ENCODE assay signal across 10 cellular contexts in genomic region chr9:98380065-98380681, GRCh38.
DNase-seq lines count a peak whose midpoint lies in the region; FAIRE-seq and TF ChIP-seq lines count a peak whose summit lies in the region.
"Had no signal": no experiment of that assay in that cellular context is flagged by ENCODE, and none has a peak within 500 bp of the region (broad histone marks: within the 10 kb centered on the region; RNA-seq: fewer than 3 reads in every experiment).

No MANE protein-coding gene starts in this region.

- H2BK120ac ChIP-seq in neuronal stem cell (ENCODE audit: low read depth, low read length): no peak overlapping the region

- DNase-seq in GM12891 (ENCODE audit: insufficient read length, low spot score) (peak; percentile 32), HK-2 (ENCODE audit: unreplicated experiment) (peak; percentile 67), bronchial epithelial cell (ENCODE audit: low read depth) (peak; percentile 15), neuronal stem cell (ENCODE audit: low spot score) (no peak), anterior cingulate cortex (lab: John Stamatoyannopoulos, UW) (no peak), DMS53 treated with DMSO at 0.1 percent for 48 hours (lab: John Stamatoyannopoulos, UW; ENCODE audit: unreplicated experiment) (no peak)
- DNase-seq in activated T-cell treated with anti-CD3 and anti-CD28 coated beads, Interleukin-2, amount 50 U/mL, for 48 hours: no peak
- no peak for DNase-seq in NK-92 treated with Interleukin-12 subunit alpha and Interleukin-12 subunit beta, amount 100 ng/mL, for 24 hours (lab: John Stamatoyannopoulos, UW)

- no peaks in the 10 kb centered on the region for H3K79me1 ChIP-seq in neuronal stem cell (ENCODE audit: low read depth, low read length)

- no peak for TF ChIP-seq POLR2A in GM12891 (IDR thresholded peaks at IDR 0.05; ENCODE audit: low read depth, low read length)

- H3K27me3 ChIP-seq in bronchial epithelial cell (ENCODE audit: control insufficient read depth, insufficient read depth, low read length): no peaks in the 10 kb centered on the region
- no peaks in the 10 kb centered on the region for H3K27me3 ChIP-seq in neuronal stem cell (ENCODE audit: control insufficient read depth in 3 of 3, insufficient read depth in 3 of 3, low read depth in 1 of 3, low read length in 3 of 3)
- H3K27me3 ChIP-seq: neutrophil had no signal

- no peak overlapping the region for H2BK5ac ChIP-seq in neuronal stem cell (ENCODE audit: low read length)

- H2AFZ ChIP-seq in neuronal stem cell (ENCODE audit: low read length): peak overlapping the region; percentile 86

- no peak overlapping the region for H3K14ac ChIP-seq in neuronal stem cell (ENCODE audit: low read length)

- H3K4ac ChIP-seq in neuronal stem cell (ENCODE audit: low read length): no peak overlapping the region

- no CpG with 5 or more reads among the region's 19 CpGs for WGBS in neuronal stem cell (ENCODE audit: extremely low coverage in 2 of 2, insufficient read length in 2 of 2, insufficient replicate concordance in 1 of 2), 2 donors

- no peak overlapping the region for H3K27ac ChIP-seq in neuronal stem cell (replicated peaks; ENCODE audit: low read length)
- H3K27ac ChIP-seq: neutrophil, thoracic aorta had no signal

- H3K4me3 ChIP-seq in bronchial epithelial cell (ENCODE audit: low read depth, low read length) (no peak overlapping the region), neuronal stem cell (ENCODE audit: low read length in 2 of 2) (peak overlapping the region in 1 of 2 donors; percentile 56)
- H3K4me3 ChIP-seq: thoracic aorta had no signal

- no peak overlapping the region for H4K91ac ChIP-seq in neuronal stem cell (ENCODE audit: low read depth, low read length, poor library complexity)

- H2BK15ac ChIP-seq in neuronal stem cell (ENCODE audit: low read length): no peak overlapping the region

- peaks cover 7 to 10% of the 10 kb centered on the region in 2 donors for H3K4me1 ChIP-seq in neuronal stem cell (ENCODE audit: control insufficient read depth in 2 of 2, insufficient read depth in 1 of 2, low read depth in 1 of 2, low read length in 2 of 2)

- H3K18ac ChIP-seq in neuronal stem cell (ENCODE audit: low read length): peak overlapping the region; percentile 44

- FAIRE-seq in GM12891 (lab: Jason Lieb, UNC): peak; percentile 87
- no peak for FAIRE-seq in bronchial epithelial cell (lab: Jason Lieb, UNC)

- H3K9ac ChIP-seq in neuronal stem cell (ENCODE audit: low read depth, low read length, poor library complexity): no peak overlapping the region

- no peaks in the 10 kb centered on the region for H3K9me3 ChIP-seq in neuronal stem cell (replicated peaks in 1 of 2; ENCODE audit: control insufficient read depth in 2 of 2, insufficient read depth in 1 of 2, low read depth in 1 of 2, low read length in 2 of 2)
- H3K9me3 ChIP-seq: neutrophil, thoracic aorta had no signal

- no peak overlapping the region for H4K8ac ChIP-seq in neuronal stem cell (ENCODE audit: low read depth, low read length)

- no peak for TF ChIP-seq CTCF in bronchial epithelial cell (IDR thresholded peaks at IDR 0.05; ENCODE audit: insufficient read depth, low read length, severe bottlenecking)

- H3K36me3 ChIP-seq in bronchial epithelial cell (ENCODE audit: control insufficient read depth, insufficient read depth, low read length) (no peaks in the 10 kb centered on the region), neuronal stem cell (replicated peaks in 1 of 2; ENCODE audit: control insufficient read depth in 2 of 2, insufficient read depth in 2 of 2, low read length in 2 of 2) (no peaks in the 10 kb centered on the region)
- H3K36me3 ChIP-seq: neutrophil, thoracic aorta had no signal

- no peak overlapping the region for H2BK12ac ChIP-seq in neuronal stem cell (ENCODE audit: low read length)

- H3K23ac ChIP-seq in neuronal stem cell (ENCODE audit: low read depth, low read length, poor library complexity): peak overlapping the region; percentile 68

- H3K4me2 ChIP-seq in neuronal stem cell (ENCODE audit: insufficient read depth, low read length, poor library complexity, severe bottlenecking): no peak overlapping the region

- H2AK5ac ChIP-seq in neuronal stem cell (ENCODE audit: low read depth, low read length): no peak overlapping the region

TF ChIP-seq in GM12891, 5 proteins besides CTCF, POLR2A, EP300 and RAD21:
- 0 out of 2 replicates have a peak, but pooled peaks have one; percentile 19 for TF ChIP-seq TAF1 (IDR thresholded peaks at IDR 0.05; ENCODE audit: low read depth, low read length)
- TF ChIP-seq POLR2AphosphoS5 (IDR thresholded peaks at IDR 0.05; ENCODE audit: low read depth, low read length): no peak
- 0 out of 2 replicates have a peak, but pooled peaks have one; percentile 24 for TF ChIP-seq SPI1 (IDR thresholded peaks at IDR 0.05; ENCODE audit: low read depth, low read length)
- TF ChIP-seq PAX5 (IDR thresholded peaks at IDR 0.05; ENCODE audit: insufficient read depth, low read length, severe bottlenecking): no peak
- TF ChIP-seq POU2F2 (IDR thresholded peaks at IDR 0.05; ENCODE audit: low read depth, low read length): no peak
TF ChIP-seq in GM12891: peak in this region for 2.

Comparison
In these comparisons a context has a peak if more than half of its experiments do, and no peak if none do; other contexts are left out.
1. DNase-seq: peak in GM12891 (single experiment), HK-2 (single experiment) and bronchial epithelial cell (single experiment); none in neuronal stem cell (single experiment), activated T-cell treated with anti-CD3 and anti-CD28 coated beads, Interleukin-2, amount 50 U/mL, for 48 hours (0 of 2), anterior cingulate cortex (0 of 58), NK-92 treated with Interleukin-12 subunit alpha and Interleukin-12 subunit beta, amount 100 ng/mL, for 24 hours (single experiment) and DMS53 treated with DMSO at 0.1 percent for 48 hours (single experiment).